9 cellular contexts compared by ENCODE assay signal in genomic region chr1:193569696-193570269, GRCh38.
A peak's percentile ranks its signal among the peaks of the same experiment; 100 is the strongest.
DNase-seq lines count a peak whose midpoint lies in the region; ATAC-seq and TF ChIP-seq lines count a peak whose summit lies in the region.
"Had no signal": no experiment of that assay in that cellular context is flagged by ENCODE, and none has a peak within 500 bp of the region (broad histone marks: within the 10 kb centered on the region; RNA-seq: fewer than 3 reads in every experiment).

No MANE protein-coding gene starts in this region.

- no peak overlapping the region for H3K4me3 ChIP-seq in cardiac muscle cell

- H3K9me3 ChIP-seq in cardiac muscle cell (ENCODE audit: low read depth) = no peaks in the 10 kb centered on the region

- ATAC-seq in Right ventricle myocardium inferior = no peak
- ATAC-seq in HG02571 (IDR thresholded peaks at IDR 0.05; ENCODE audit: unreplicated experiment) = no peak
- ATAC-seq in GM18517 (IDR thresholded peaks at IDR 0.05; ENCODE audit: unreplicated experiment) = no peak

- peaks cover 22% of the 10 kb centered on the region for H3K4me1 ChIP-seq in cardiac muscle cell (ENCODE audit: low read depth)

- in situ Hi-C loops in G401 (cut with HindIII; ENCODE audit: low sequenced_read_pairs) = no loop called here

- H3K27me3 ChIP-seq in cardiac muscle cell = no peaks in the 10 kb centered on the region

- H3K27ac ChIP-seq in cardiac muscle cell = peak overlapping the region; percentile 75

- DNase-seq in cardiac muscle cell (ENCODE audit: low read depth in 1 of 2, low spot score in 1 of 2) (peak in 1 of 2 donors; percentile 80), Right ventricle myocardium inferior (ENCODE audit: missing footprints) (no peak), NCI-H226 (peak; percentile 76), erythroblast (lab: John Stamatoyannopoulos, UW) (peak; percentile 7 to 50), G401 (ENCODE audit: low spot score) (no peak), HPDE6-E6E7 (ENCODE audit: extremely low spot score) (no peak)
- DNase-seq: midbrain had no signal

- no peak for TF ChIP-seq CTCF in cardiac muscle cell (IDR thresholded peaks at IDR 0.05; ENCODE audit: low read depth, low read length)

- H3K36me3 ChIP-seq in cardiac muscle cell = no peaks in the 10 kb centered on the region

- intact Hi-C loops in Right ventricle myocardium inferior (cut with DNase I) = no loop called here

- TF ChIP-seq POLR2A in erythroblast (IDR thresholded peaks at IDR 0.05; ENCODE audit: low read length) = no peak

Comparison
In these comparisons a context has a peak if more than half of its experiments do, and no peak if none do; other contexts are left out.
1. DNase-seq: peak in NCI-H226 (single experiment) and erythroblast (2 of 2); none in Right ventricle myocardium inferior (single experiment), G401 (single experiment) and HPDE6-E6E7 (single experiment).